ENCODE assay signal across 10 cellular contexts in the genomic region with DNA sequence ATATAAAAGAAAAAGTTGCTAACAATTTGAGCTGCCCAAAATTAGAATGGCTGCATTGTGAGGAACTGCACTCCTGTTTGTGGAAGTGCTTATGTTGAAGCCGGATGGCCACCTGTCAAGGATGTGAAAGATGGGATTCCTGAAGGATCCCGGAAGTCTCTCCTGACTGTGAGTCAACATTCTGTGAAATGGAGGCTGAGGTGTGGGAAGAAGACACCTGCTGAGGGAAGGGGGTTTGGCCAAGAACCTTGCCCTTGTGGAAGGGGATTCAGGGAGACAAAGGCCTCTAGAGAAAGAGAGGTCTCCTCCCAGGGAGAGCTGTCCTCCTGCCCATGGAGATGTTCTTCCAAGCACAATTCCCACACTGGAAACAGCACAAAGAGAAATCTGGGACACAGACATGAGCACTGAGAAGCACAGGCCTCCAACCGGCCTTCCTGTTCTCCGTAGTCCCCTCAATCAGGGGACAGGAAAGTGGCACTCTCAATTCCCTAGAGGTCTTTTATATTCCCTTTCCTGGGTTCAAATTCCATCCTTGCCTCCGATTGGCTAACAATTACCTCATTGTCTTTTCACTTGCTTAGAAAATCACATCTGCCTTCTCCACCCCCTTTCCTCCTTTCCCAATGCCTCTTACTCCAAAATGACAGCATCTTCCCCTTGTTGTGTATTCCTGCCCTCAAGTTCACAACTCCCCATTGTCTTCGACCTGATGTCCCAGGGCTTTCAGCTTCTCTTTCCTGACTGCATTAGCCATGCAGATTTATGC.
DNase-seq lines count a peak whose midpoint lies in the region; ATAC-seq and TF ChIP-seq lines count a peak whose summit lies in the region.
"Had no signal": no experiment of that assay in that cellular context is flagged by ENCODE, and none has a peak within 500 bp of the region (broad histone marks: within the 10 kb centered on the region; RNA-seq: fewer than 3 reads in every experiment).

No MANE protein-coding gene starts in this region.

- no peak overlapping the region for H3K9ac ChIP-seq in skeletal muscle satellite cell (ENCODE audit: low read depth, low read length)

- intact Hi-C loops in dorsolateral prefrontal cortex (cut with DNase I), result no loop called here

- peaks cover 70% of the 10 kb centered on the region for H3K4me1 Mint-ChIP-seq in activated T-cell treated with anti-CD3 and anti-CD28 coated beads, Interleukin-2, amount 50 U/mL, for 72 hours (ENCODE audit: low read depth)

- peak overlapping the region in 1 of 59 donors; percentile 10 for H3K4me3 ChIP-seq in dorsolateral prefrontal cortex
- no peak overlapping the region for H3K4me3 ChIP-seq in skeletal muscle satellite cell (ENCODE audit: low read length)
- H3K4me3 ChIP-seq: MG63 had no signal

- no peaks in the 10 kb centered on the region for H3K27me3 Mint-ChIP-seq in activated T-cell treated with anti-CD3 and anti-CD28 coated beads, Interleukin-2, amount 50 U/mL, for 72 hours (ENCODE audit: low read depth)
- H3K27me3 Mint-ChIP-seq: naive thymus-derived CD8-positive, alpha-beta T cell had no signal

- peaks cover 13% of the 10 kb centered on the region for H3K4me1 ChIP-seq in skeletal muscle satellite cell (ENCODE audit: control insufficient read depth, insufficient read depth, low read length)

- H3K9me3 Mint-ChIP-seq in activated T-cell treated with anti-CD3 and anti-CD28 coated beads, Interleukin-2, amount 50 U/mL, for 72 hours, result peaks cover 2 to 6% of the 10 kb centered on the region in 2 donors

- no peak for TF ChIP-seq CTCF in dorsolateral prefrontal cortex (IDR thresholded peaks at IDR 0.05 in 54 of 56, conservative IDR thresholded peaks at IDR 0.05 in 2 of 56; ENCODE audit: low read depth in 1 of 56, partially characterized antibody in 56 of 56)

- H3K36me3 Mint-ChIP-seq in activated T-cell treated with anti-CD3 and anti-CD28 coated beads, Interleukin-2, amount 50 U/mL, for 72 hours (ENCODE audit: insufficient read depth in 2 of 2), result peaks cover 6 to 13% of the 10 kb centered on the region in 2 donors
- H3K36me3 Mint-ChIP-seq: naive thymus-derived CD8-positive, alpha-beta T cell had no signal

- ATAC-seq in activated T-cell treated with anti-CD3 and anti-CD28 coated beads, Interleukin-2, amount 50 U/mL, for 72 hours (replicated peaks in 1 of 2), result no peak
- no peak for ATAC-seq in HG02642 (IDR thresholded peaks at IDR 0.05; ENCODE audit: poor library complexity, unreplicated experiment)
- ATAC-seq: naive thymus-derived CD8-positive, alpha-beta T cell had no signal

- peak overlapping the region; percentile 93 for H3K27ac Mint-ChIP-seq in activated T-cell treated with anti-CD3 and anti-CD28 coated beads, Interleukin-2, amount 50 U/mL, for 72 hours

- H3K27me3 ChIP-seq in dorsolateral prefrontal cortex (no peaks in the 10 kb centered on the region), skeletal muscle satellite cell (ENCODE audit: control insufficient read depth, insufficient read depth, low read length) (no peaks in the 10 kb centered on the region)
- H3K27me3 ChIP-seq: MG63 had no signal

- peak overlapping the region in 56 of 59 donors; percentile 7 to 92 (median 66) for H3K27ac ChIP-seq in dorsolateral prefrontal cortex

- peak overlapping the region; percentile 79 to 83 for H3K4me3 Mint-ChIP-seq in activated T-cell treated with anti-CD3 and anti-CD28 coated beads, Interleukin-2, amount 50 U/mL, for 72 hours
- H3K4me3 Mint-ChIP-seq: naive thymus-derived CD8-positive, alpha-beta T cell had no signal

- peak overlapping the region; percentile 21 for H3K4me2 ChIP-seq in skeletal muscle satellite cell (ENCODE audit: low read length)

- DNase-seq in activated T-cell treated with anti-CD3 and anti-CD28 coated beads, Interleukin-2, amount 50 U/mL, for 72 hours, result no peak
- DNase-seq in activated T-cell treated with anti-CD3 and anti-CD28 coated beads, Interleukin-2, amount 50 U/mL, for 48 hours, result no peak
- DNase-seq in NCI-H510A (lab: John Stamatoyannopoulos, UW) (peak; percentile 4), dorsolateral prefrontal cortex (no peak), foreskin melanocyte (no peak), NCI-H146 (lab: John Stamatoyannopoulos, UW) (no peak)
- DNase-seq: MG63; naive thymus-derived CD8-positive, alpha-beta T cell had no signal

- H3K36me3 ChIP-seq in skeletal muscle satellite cell (ENCODE audit: insufficient read depth, low read length), result no peaks in the 10 kb centered on the region
- H3K36me3 ChIP-seq: MG63 had no signal

- H3K9me3 ChIP-seq in skeletal muscle satellite cell (replicated peaks; ENCODE audit: low read length), result no peaks in the 10 kb centered on the region
- H3K9me3 ChIP-seq: MG63 had no signal
